ENCODE assay signal across 27 cellular contexts in the genomic region with DNA sequence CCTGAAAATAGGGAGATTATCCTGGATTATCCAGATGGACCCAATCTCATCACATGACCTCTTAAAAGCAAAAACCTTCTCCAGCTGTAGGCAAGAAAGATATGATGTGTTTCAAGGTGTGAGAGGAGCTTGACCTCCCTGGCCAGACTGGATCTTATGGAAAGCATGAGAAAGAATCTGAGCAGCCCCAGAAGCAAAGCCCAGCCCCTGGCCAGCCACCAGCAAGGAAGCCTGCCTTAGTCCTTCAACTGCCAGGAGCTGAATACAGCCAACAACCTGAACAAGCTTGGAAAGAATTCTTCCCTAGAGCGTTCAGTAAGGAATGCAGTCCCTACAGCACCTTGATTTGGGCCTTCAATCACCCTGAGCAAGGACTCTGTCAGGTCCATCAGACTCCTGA.
"Had no signal": no experiment of that assay in that cellular context is flagged by ENCODE, and none has a peak within 500 bp of the region (broad histone marks: within the 10 kb centered on the region; RNA-seq: fewer than 3 reads in every experiment).

No MANE protein-coding gene starts in this region.

- DNase-seq: hippocampal formation; immature natural killer cell; left ventricle myocardium inferior; mesendoderm; naive B cell; natural killer cell; nephron progenitor cell; occipital lobe; ovary; right lobe of liver; stimulated activated CD4-positive, alpha-beta T cell treated with anti-CD3 and anti-CD28 coated beads, Interleukin-1b, Interleukin-23, amount 100 ng/mL, for 48 hours; stimulated activated CD4-positive, alpha-beta T cell treated with anti-CD3 and anti-CD28 coated beads, Interleukin-2, amount 100 ng/mL, for 48 hours; stimulated activated naive B cell treated with anti-CD40 and anti-IgM and Interleukin-4, amounts not matched to agents 10 μg/mL and 1 μg/mL and 100 μg/mL, for 72 hours; stimulated activated naive CD8-positive, alpha-beta T cell treated with anti-CD3 and anti-CD28 coated beads, Interleukin-15, Interleukin-2, amounts not matched to agents 100 U/mL and 50 U/mL, for 24 hours; stomach; testis; thyroid gland; transverse colon; upper lobe of left lung had no signal

- H3K4me3 Mint-ChIP-seq: immature natural killer cell; mesothelial cell of epicardium; naive B cell; natural killer cell; nephron progenitor cell; neural progenitor cell; stimulated activated naive B cell treated with anti-CD40 and anti-IgM and Interleukin-4, amounts not matched to agents 10 μg/mL and 1 μg/mL and 100 μg/mL, for 72 hours had no signal

- H3K27ac ChIP-seq: left ventricle myocardium inferior, neural progenitor cell, neutrophil, ovary, right atrium auricular region, right lobe of liver, stomach, testis, thyroid gland, transverse colon, upper lobe of left lung, vagina had no signal

- H3K4me3 ChIP-seq: left ventricle myocardium inferior, lung, neural progenitor cell, ovary, right atrium auricular region, right lobe of liver, smooth muscle cell, stomach, testis, thyroid gland, transverse colon, upper lobe of left lung, vagina had no signal

- H3K36me3 Mint-ChIP-seq: mesothelial cell of epicardium; naive B cell; neural progenitor cell; stimulated activated naive B cell treated with anti-CD40 and anti-IgM and Interleukin-4, amounts not matched to agents 10 μg/mL and 1 μg/mL and 100 μg/mL, for 72 hours had no signal

- H3K27me3 Mint-ChIP-seq: naive B cell; progenitor cell of endocrine pancreas; stimulated activated naive B cell treated with anti-CD40 and anti-IgM and Interleukin-4, amounts not matched to agents 10 μg/mL and 1 μg/mL and 100 μg/mL, for 72 hours had no signal

- H3K4me1 ChIP-seq: left ventricle myocardium inferior, neural progenitor cell, right atrium auricular region, right lobe of liver, stomach, testis, thyroid gland, upper lobe of left lung, vagina had no signal

- H3K36me3 ChIP-seq: left ventricle myocardium inferior, neural progenitor cell, neutrophil, ovary, right atrium auricular region, right lobe of liver, stomach, thyroid gland, transverse colon, upper lobe of left lung, vagina had no signal

- ATAC-seq: natural killer cell; right lobe of liver; stimulated activated naive B cell treated with anti-CD40 and anti-IgM and Interleukin-4, amounts not matched to agents 10 μg/mL and 1 μg/mL and 100 μg/mL, for 72 hours; stimulated activated naive CD8-positive, alpha-beta T cell treated with anti-CD3 and anti-CD28 coated beads, Interleukin-15, Interleukin-2, amounts not matched to agents 100 U/mL and 50 U/mL, for 24 hours had no signal

- H3K27me3 ChIP-seq: neural progenitor cell, neutrophil, ovary, right atrium auricular region, right lobe of liver, stomach, testis, thyroid gland, transverse colon, upper lobe of left lung, vagina had no signal

- H3K9me3 Mint-ChIP-seq: nephron progenitor cell, neural progenitor cell had no signal

- H3K27ac Mint-ChIP-seq: immature natural killer cell; mesothelial cell of epicardium; naive B cell; natural killer cell; nephron progenitor cell; neural progenitor cell; progenitor cell of endocrine pancreas; stimulated activated naive B cell treated with anti-CD40 and anti-IgM and Interleukin-4, amounts not matched to agents 10 μg/mL and 1 μg/mL and 100 μg/mL, for 72 hours had no signal

- H3K9me3 ChIP-seq: neutrophil, ovary, right atrium auricular region, right lobe of liver, stomach, testis, thyroid gland, upper lobe of left lung, vagina had no signal

- H3K4me1 Mint-ChIP-seq: immature natural killer cell; mesothelial cell of epicardium; naive B cell; natural killer cell; nephron progenitor cell; neural progenitor cell; stimulated activated naive B cell treated with anti-CD40 and anti-IgM and Interleukin-4, amounts not matched to agents 10 μg/mL and 1 μg/mL and 100 μg/mL, for 72 hours had no signal
